In the genomic region with DNA sequence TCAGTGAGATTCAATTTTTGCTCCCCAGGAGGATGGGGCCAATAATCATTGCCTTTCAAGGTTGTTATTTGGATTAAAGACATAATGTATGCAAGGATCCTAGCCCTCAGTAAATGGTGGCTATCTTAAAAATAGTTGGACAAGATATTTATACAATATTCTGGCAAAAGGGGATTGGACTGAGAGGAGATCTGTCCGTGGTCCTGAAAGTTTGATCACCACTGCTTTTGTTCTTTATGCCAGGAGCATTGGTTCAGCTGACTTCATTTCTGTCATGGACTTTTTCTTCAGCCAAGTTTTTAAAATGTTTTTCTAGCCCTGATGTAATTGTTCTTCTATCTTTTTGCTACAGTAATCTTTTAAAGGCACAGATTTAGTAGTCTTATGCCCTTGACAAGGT, we compare ENCODE assay signal across 2 cellular contexts.
TF ChIP-seq lines count a peak whose summit lies in the region.

No MANE protein-coding gene starts in this region.

TF ChIP-seq in K562, 482 proteins besides CTCF, POLR2A, EP300 and RAD21 (continued from another document):
- TF ChIP-seq, protein P1, sequence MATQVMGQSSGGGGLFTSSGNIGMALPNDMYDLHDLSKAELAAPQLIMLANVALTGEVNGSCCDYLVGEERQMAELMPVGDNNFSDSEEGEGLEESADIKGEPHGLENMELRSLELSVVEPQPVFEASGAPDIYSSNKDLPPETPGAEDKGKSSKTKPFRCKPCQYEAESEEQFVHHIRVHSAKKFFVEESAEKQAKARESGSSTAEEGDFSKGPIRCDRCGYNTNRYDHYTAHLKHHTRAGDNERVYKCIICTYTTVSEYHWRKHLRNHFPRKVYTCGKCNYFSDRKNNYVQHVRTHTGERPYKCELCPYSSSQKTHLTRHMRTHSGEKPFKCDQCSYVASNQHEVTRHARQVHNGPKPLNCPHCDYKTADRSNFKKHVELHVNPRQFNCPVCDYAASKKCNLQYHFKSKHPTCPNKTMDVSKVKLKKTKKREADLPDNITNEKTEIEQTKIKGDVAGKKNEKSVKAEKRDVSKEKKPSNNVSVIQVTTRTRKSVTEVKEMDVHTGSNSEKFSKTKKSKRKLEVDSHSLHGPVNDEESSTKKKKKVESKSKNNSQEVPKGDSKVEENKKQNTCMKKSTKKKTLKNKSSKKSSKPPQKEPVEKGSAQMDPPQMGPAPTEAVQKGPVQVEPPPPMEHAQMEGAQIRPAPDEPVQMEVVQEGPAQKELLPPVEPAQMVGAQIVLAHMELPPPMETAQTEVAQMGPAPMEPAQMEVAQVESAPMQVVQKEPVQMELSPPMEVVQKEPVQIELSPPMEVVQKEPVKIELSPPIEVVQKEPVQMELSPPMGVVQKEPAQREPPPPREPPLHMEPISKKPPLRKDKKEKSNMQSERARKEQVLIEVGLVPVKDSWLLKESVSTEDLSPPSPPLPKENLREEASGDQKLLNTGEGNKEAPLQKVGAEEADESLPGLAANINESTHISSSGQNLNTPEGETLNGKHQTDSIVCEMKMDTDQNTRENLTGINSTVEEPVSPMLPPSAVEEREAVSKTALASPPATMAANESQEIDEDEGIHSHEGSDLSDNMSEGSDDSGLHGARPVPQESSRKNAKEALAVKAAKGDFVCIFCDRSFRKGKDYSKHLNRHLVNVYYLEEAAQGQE (CRISPR knock-in tag; IDR thresholded peaks at IDR 0.05; ENCODE audit: low read depth) = peak; percentile 89
- 0 out of 2 replicates have a peak, but pooled peaks have one; percentile 25 for TF ChIP-seq ZNF766 (CRISPR knock-in tag; conservative IDR thresholded peaks at IDR 0.05)
- TF ChIP-seq, protein P2, sequence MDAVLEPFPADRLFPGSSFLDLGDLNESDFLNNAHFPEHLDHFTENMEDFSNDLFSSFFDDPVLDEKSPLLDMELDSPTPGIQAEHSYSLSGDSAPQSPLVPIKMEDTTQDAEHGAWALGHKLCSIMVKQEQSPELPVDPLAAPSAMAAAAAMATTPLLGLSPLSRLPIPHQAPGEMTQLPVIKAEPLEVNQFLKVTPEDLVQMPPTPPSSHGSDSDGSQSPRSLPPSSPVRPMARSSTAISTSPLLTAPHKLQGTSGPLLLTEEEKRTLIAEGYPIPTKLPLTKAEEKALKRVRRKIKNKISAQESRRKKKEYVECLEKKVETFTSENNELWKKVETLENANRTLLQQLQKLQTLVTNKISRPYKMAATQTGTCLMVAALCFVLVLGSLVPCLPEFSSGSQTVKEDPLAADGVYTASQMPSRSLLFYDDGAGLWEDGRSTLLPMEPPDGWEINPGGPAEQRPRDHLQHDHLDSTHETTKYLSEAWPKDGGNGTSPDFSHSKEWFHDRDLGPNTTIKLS (IDR thresholded peaks at IDR 0.05; ENCODE audit: borderline replicate concordance, low read depth) = no peak

TF ChIP-seq in HepG2, 621 proteins besides CTCF, POLR2A, EP300 and RAD21 (continued from another document):
- TF ChIP-seq, protein P3, sequence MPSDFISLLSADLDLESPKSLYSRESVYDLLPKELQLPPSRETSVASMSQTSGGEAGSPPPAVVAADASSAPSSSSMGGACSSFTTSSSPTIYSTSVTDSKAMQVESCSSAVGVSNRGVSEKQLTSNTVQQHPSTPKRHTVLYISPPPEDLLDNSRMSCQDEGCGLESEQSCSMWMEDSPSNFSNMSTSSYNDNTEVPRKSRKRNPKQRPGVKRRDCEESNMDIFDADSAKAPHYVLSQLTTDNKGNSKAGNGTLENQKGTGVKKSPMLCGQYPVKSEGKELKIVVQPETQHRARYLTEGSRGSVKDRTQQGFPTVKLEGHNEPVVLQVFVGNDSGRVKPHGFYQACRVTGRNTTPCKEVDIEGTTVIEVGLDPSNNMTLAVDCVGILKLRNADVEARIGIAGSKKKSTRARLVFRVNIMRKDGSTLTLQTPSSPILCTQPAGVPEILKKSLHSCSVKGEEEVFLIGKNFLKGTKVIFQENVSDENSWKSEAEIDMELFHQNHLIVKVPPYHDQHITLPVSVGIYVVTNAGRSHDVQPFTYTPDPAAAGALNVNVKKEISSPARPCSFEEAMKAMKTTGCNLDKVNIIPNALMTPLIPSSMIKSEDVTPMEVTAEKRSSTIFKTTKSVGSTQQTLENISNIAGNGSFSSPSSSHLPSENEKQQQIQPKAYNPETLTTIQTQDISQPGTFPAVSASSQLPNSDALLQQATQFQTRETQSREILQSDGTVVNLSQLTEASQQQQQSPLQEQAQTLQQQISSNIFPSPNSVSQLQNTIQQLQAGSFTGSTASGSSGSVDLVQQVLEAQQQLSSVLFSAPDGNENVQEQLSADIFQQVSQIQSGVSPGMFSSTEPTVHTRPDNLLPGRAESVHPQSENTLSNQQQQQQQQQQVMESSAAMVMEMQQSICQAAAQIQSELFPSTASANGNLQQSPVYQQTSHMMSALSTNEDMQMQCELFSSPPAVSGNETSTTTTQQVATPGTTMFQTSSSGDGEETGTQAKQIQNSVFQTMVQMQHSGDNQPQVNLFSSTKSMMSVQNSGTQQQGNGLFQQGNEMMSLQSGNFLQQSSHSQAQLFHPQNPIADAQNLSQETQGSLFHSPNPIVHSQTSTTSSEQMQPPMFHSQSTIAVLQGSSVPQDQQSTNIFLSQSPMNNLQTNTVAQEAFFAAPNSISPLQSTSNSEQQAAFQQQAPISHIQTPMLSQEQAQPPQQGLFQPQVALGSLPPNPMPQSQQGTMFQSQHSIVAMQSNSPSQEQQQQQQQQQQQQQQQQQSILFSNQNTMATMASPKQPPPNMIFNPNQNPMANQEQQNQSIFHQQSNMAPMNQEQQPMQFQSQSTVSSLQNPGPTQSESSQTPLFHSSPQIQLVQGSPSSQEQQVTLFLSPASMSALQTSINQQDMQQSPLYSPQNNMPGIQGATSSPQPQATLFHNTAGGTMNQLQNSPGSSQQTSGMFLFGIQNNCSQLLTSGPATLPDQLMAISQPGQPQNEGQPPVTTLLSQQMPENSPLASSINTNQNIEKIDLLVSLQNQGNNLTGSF (CRISPR knock-in tag; IDR thresholded peaks at IDR 0.05) = no peak
- TF ChIP-seq, protein P1 (IDR thresholded peaks at IDR 0.05; ENCODE audit: borderline replicate concordance in 1 of 2, low read depth in 1 of 2, low read length in 2 of 2) = peak; percentile 54 to 95
- TF ChIP-seq THAP8 (CRISPR knock-in tag; IDR thresholded peaks at IDR 0.05; ENCODE audit: borderline replicate concordance) = no peak
